Comparison of ENCODE assay signal across 23 cellular contexts in the genomic region with DNA sequence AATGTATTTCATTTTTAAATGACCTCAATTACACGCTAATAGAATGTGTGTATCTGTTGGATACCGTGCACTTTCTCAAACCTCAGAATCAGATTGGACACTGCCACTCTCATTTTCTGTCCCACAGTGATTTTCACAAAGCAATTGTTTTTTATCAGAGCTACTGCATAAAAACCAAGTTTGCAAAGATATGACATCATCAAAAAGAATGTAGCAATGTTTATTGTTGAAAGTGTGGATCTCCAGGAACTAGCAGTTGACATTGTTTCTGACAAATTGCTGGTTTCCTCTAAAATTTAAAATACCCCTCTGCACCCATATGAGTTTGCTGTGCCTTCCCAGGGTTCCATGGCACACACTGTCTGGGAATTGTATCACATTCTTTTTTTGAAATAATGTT.
DNase-seq lines count a peak whose midpoint lies in the region; TF ChIP-seq lines count a peak whose summit lies in the region.
"Had no signal": no experiment of that assay in that cellular context is flagged by ENCODE, and none has a peak within 500 bp of the region (broad histone marks: within the 10 kb centered on the region; RNA-seq: fewer than 3 reads in every experiment).

No MANE protein-coding gene starts in this region.

- TF ChIP-seq CTCF in AG10803 (conservative IDR thresholded peaks at IDR 0.05; ENCODE audit: low read length), result no peak
- no peak for TF ChIP-seq CTCF in choroid plexus epithelial cell (conservative IDR thresholded peaks at IDR 0.05; ENCODE audit: low read depth, low read length)

- H3K4me3 ChIP-seq in AG10803 (ENCODE audit: low read length) (no peak overlapping the region), choroid plexus epithelial cell (ENCODE audit: low read depth, low read length) (no peak overlapping the region)
- H3K4me3 ChIP-seq: heart right ventricle, uterus had no signal

- peak; percentile 53 for DNase-seq in AG10803 (ENCODE audit: low read depth)
- DNase-seq in LHCN-M2 (ENCODE audit: low read depth), result peak; percentile 29
- DNase-seq in choroid plexus epithelial cell (ENCODE audit: low read depth), result peak; percentile 59
- peak; percentile 44 for DNase-seq in glomerular endothelial cell (ENCODE audit: extremely low read depth, low read depth, low spot score)
- DNase-seq in NCI-H69 (lab: John Stamatoyannopoulos, UW), result no peak
- DNase-seq in inferior parietal cortex (ENCODE audit: extremely low spot score), result no peak
- DNase-seq in NCI-H2081 (lab: John Stamatoyannopoulos, UW), result no peak
- DNase-seq in mesenteric fat pad (ENCODE audit: low spot score), result no peak
- DNase-seq: activated CD4-positive, alpha-beta T cell treated with anti-CD3 and anti-CD28 coated beads for 36 hours; activated naive CD4-positive, alpha-beta T cell treated with anti-CD3 and anti-CD28 coated beads for 36 hours; activated T-cell treated with anti-CD3 and anti-CD28 coated beads, Interleukin-2, amount 50 U/mL, for 48 hours; aorta; DMS 273 treated with DMSO at 0.1 percent for 48 hours; effector memory CD8-positive, alpha-beta T cell; GF-D8; heart right ventricle; Karpas-422; NCI-H1048; NCI-H187; NCI-H2227 treated with DMSO at 0.1 percent for 48 hours; SHP77 treated with DMSO at 0.1 percent for 48 hours; stimulated activated CD4-positive, alpha-beta T cell treated with anti-CD3 and anti-CD28 coated beads, Interleukin-2, amount 100 ng/mL, for 24 hours; uterus had no signal

Comparison
In these comparisons a context has a peak if more than half of its experiments do, and no peak if none do; other contexts are left out.
1. DNase-seq: peak in AG10803 (single experiment), LHCN-M2 (single experiment), choroid plexus epithelial cell (single experiment) and glomerular endothelial cell (single experiment); none in NCI-H69 (single experiment), inferior parietal cortex (single experiment), NCI-H2081 (0 of 2) and mesenteric fat pad (single experiment).